In the genomic region with DNA sequence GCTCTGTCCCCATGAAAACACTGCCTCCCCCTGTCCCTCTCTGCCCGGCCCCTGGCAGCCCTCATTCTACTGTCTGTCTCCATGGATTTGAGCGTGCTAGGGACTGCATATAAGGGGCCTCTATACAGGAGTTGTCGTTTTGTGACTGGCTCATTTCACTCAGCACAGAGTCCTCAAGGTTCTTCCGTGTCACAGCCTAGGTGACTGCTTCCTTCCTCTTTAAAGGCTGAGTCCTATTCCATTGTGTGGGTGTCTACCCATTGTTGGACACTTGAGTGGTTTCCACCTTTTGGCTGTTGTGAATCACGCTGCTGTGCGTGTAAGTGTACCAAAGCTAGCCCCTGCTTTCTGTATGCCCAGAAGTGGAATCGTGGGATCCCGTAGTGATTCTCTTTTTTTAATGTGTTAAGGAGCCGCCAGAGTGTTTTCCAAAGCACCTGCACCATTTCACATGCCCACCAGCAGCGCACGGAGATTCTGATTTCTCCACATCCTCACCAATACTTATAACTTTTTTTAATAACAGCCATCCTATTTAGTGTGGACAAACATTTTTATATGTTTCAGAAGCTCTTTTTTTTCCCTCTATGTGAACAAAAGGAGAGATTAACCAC, we compare ENCODE assay signal across 23 cellular contexts.
A peak's percentile ranks its signal among the peaks of the same experiment; 100 is the strongest.
DNase-seq lines count a peak whose midpoint lies in the region; ATAC-seq and TF ChIP-seq lines count a peak whose summit lies in the region.
"Had no signal": no experiment of that assay in that cellular context is flagged by ENCODE, and none has a peak within 500 bp of the region (broad histone marks: within the 10 kb centered on the region; RNA-seq: fewer than 3 reads in every experiment).

No MANE protein-coding gene starts in this region.

- TF ChIP-seq EP300 in upper lobe of left lung (IDR thresholded peaks at IDR 0.05) = no peak

- 66 to 70% (median 69%) methylated on average over 11 of the region's 11 CpGs for WGBS in heart left ventricle, 4 donors
- WGBS in upper lobe of left lung, 2 donors = 73 to 75% methylated on average over 11 of the region's 11 CpGs

- peak in 3 of 4 donors; percentile 9 to 54 (median 12) for ATAC-seq in heart left ventricle
- ATAC-seq in Right ventricle myocardium superior (ENCODE audit: poor library complexity) = no peak
- peak; percentile 23 for ATAC-seq in omental fat pad (ENCODE audit: low FRiP score)
- no peak for ATAC-seq in upper lobe of left lung (ENCODE audit: low FRiP score in 2 of 2)
- no peak for ATAC-seq in HG03442 (IDR thresholded peaks at IDR 0.05; ENCODE audit: unreplicated experiment)
- ATAC-seq: activated T-cell treated with anti-CD3 and anti-CD28 coated beads, Interleukin-2, amount 50 U/mL, for 72 hours; HCT116; K562; left colon; naive thymus-derived CD8-positive, alpha-beta T cell had no signal

- peaks cover 0 to 7% (median 0%) of the 10 kb centered on the region in 9 donors for H3K27me3 ChIP-seq in heart left ventricle
- H3K27me3 ChIP-seq in tibial artery = no peaks in the 10 kb centered on the region
- H3K27me3 ChIP-seq in upper lobe of left lung = no peaks in the 10 kb centered on the region
- H3K27me3 ChIP-seq: Peyer's patch, thyroid gland had no signal

- peak overlapping the region in 3 of 12 donors; percentile 39 to 65 (median 53) for H3K27ac ChIP-seq in heart left ventricle
- peak overlapping the region; percentile 60 to 85 for H3K27ac ChIP-seq in tibial artery
- peak overlapping the region in 1 of 4 donors; percentile 24 for H3K27ac ChIP-seq in upper lobe of left lung
- H3K27ac ChIP-seq: Peyer's patch, thyroid gland had no signal

- no peak for TF ChIP-seq CTCF in heart left ventricle (IDR thresholded peaks at IDR 0.05)
- no peak for TF ChIP-seq CTCF in omental fat pad (IDR thresholded peaks at IDR 0.05)
- no peak for TF ChIP-seq CTCF in tibial artery (IDR thresholded peaks at IDR 0.05)
- TF ChIP-seq CTCF in upper lobe of left lung (IDR thresholded peaks at IDR 0.05) = no peak

- H3K9me3 ChIP-seq in heart left ventricle (no peaks in the 10 kb centered on the region), tibial artery (no peaks in the 10 kb centered on the region), upper lobe of left lung (no peaks in the 10 kb centered on the region)
- H3K9me3 ChIP-seq: Peyer's patch, thyroid gland had no signal

- DNase-seq in heart left ventricle = no peak
- DNase-seq in Right ventricle myocardium superior = no peak
- peak; percentile 62 for DNase-seq in dermis blood vessel endothelial cell
- DNase-seq in omental fat pad (ENCODE audit: low spot score) = no peak
- DNase-seq in tibial artery = no peak
- DNase-seq in upper lobe of left lung = no peak
- no peak for DNase-seq in kidney tubule cell (ENCODE audit: low spot score)
- DNase-seq: activated CD4-positive, alpha-beta T cell treated with anti-CD3 and anti-CD28 coated beads, Interleukin-2, amount 10 ng/mL, durations not matched to agents 24 days and 14 days; activated T-cell treated with anti-CD3 and anti-CD28 coated beads, Interleukin-2, amount 50 U/mL, for 72 hours; anterior cingulate cortex; CD8-positive, alpha-beta memory T cell; DMS153; effector CD8-positive, alpha-beta T cell; left colon; naive thymus-derived CD8-positive, alpha-beta T cell; NCI-H2029; NCI-H510A; NK-92 treated with Interleukin-12 subunit alpha and Interleukin-12 subunit beta, amount 100 ng/mL, for 24 hours; Peyer's patch; thyroid gland had no signal

- peaks cover 0 to 51% (median 27%) of the 10 kb centered on the region in 12 donors for H3K4me1 ChIP-seq in heart left ventricle
- H3K4me1 ChIP-seq in tibial artery = peaks cover 0 to 85% (median 55%) of the 10 kb centered on the region in 4 donors
- peaks cover 8 to 25% (median 21%) of the 10 kb centered on the region in 4 donors for H3K4me1 ChIP-seq in upper lobe of left lung

- intact Hi-C loops in heart left ventricle (cut with DNase I) (no loop called here), Right ventricle myocardium superior (cut with DNase I) (no loop called here), tibial artery (cut with DNase I; ENCODE audit: low total_unique reads) (no loop called here)

- H3K4me3 ChIP-seq in heart left ventricle (no peak overlapping the region), tibial artery (no peak overlapping the region), upper lobe of left lung (no peak overlapping the region)
- H3K4me3 ChIP-seq: K562, Peyer's patch, thyroid gland had no signal

- peaks cover 0 to 60% (median 41%) of the 10 kb centered on the region in 9 donors for H3K36me3 ChIP-seq in heart left ventricle
- H3K36me3 ChIP-seq in tibial artery = peaks cover 10 to 31% (median 20%) of the 10 kb centered on the region in 3 donors
- H3K36me3 ChIP-seq in upper lobe of left lung = peaks cover 0 to 40% (median 8%) of the 10 kb centered on the region in 4 donors
- H3K36me3 ChIP-seq: Peyer's patch, thyroid gland had no signal

- no peak for TF ChIP-seq POLR2A in heart left ventricle (IDR thresholded peaks at IDR 0.05)
- no peak for TF ChIP-seq POLR2A in upper lobe of left lung (IDR thresholded peaks at IDR 0.05)

Comparison
In these comparisons a context has a peak if more than half of its experiments do, and no peak if none do; other contexts are left out.
1. ATAC-seq: peak in heart left ventricle (3 of 4) and omental fat pad (single experiment); none in Right ventricle myocardium superior (single experiment), upper lobe of left lung (0 of 2) and HG03442 (single experiment).